25 cellular contexts compared by ENCODE assay signal in genomic region chr9:99722852-99723251, GRCh38.
DNase-seq lines count a peak whose midpoint lies in the region; ATAC-seq, FAIRE-seq and TF ChIP-seq lines count a peak whose summit lies in the region.
"Had no signal": no experiment of that assay in that cellular context is flagged by ENCODE, and none has a peak within 500 bp of the region (broad histone marks: within the 10 kb centered on the region; RNA-seq: fewer than 3 reads in every experiment).

No MANE protein-coding gene starts in this region.

- no peak for TF ChIP-seq EP300 in sigmoid colon (IDR thresholded peaks at IDR 0.05)

- H3K4me1 ChIP-seq in sigmoid colon: no peaks in the 10 kb centered on the region
- H3K4me1 ChIP-seq: breast epithelium, upper lobe of right lung had no signal

- no peak overlapping the region for H3K4me3 Mint-ChIP-seq in activated CD8-positive, alpha-beta T cell treated with anti-CD3 and anti-CD28 coated beads for 36 hours
- H3K4me3 Mint-ChIP-seq in natural killer cell: peak overlapping the region; percentile 22
- H3K4me3 Mint-ChIP-seq: T-cell had no signal

- DNase-seq in GM18507 (ENCODE audit: extremely low spot score, insufficient read length, low read depth): no peak
- peak; percentile 26 for DNase-seq in activated CD8-positive, alpha-beta T cell treated with anti-CD3 and anti-CD28 coated beads for 36 hours
- no peak for DNase-seq in natural killer cell
- DNase-seq in NCI-H446 treated with DMSO at 0.1 percent for 48 hours (lab: John Stamatoyannopoulos, UW): no peak
- no peak for DNase-seq in NCI-H2081 treated with DMSO at 0.1 percent for 48 hours (lab: John Stamatoyannopoulos, UW)
- no peak for DNase-seq in sigmoid colon
- DNase-seq: activated CD4-positive, alpha-beta T cell treated with anti-CD3 and anti-CD28 coated beads for 48 hours; activated CD8-positive, alpha-beta memory T cell treated with anti-CD3 and anti-CD28 coated beads, Interleukin-2, amount 50 U/mL, for 48 hours; activated effector memory CD4-positive, alpha-beta T cell treated with anti-CD3 and anti-CD28 coated beads, Interleukin-2, amount 50 U/mL, for 16 hours; DMS79 treated with DMSO at 0.1 percent for 48 hours; foreskin melanocyte; hypothalamus; NCI-H146; NCI-H2171; NCI-H69; occipital lobe; SHP77 treated with DMSO at 0.1 percent for 48 hours; stimulated activated CD4-positive, alpha-beta T cell treated with anti-CD3 and anti-CD28 coated beads, Interleukin-4, amount 100 ng/mL, for 1 hour; upper lobe of right lung had no signal

- ATAC-seq in HG02798 (IDR thresholded peaks at IDR 0.05; ENCODE audit: poor library complexity, unreplicated experiment): peak; percentile 43
- ATAC-seq in activated CD8-positive, alpha-beta T cell treated with anti-CD3 and anti-CD28 coated beads for 36 hours: peak; percentile 61
- peak; percentile 76 to 87 (median 83) for ATAC-seq in natural killer cell
- ATAC-seq in HG03442 (IDR thresholded peaks at IDR 0.05; ENCODE audit: unreplicated experiment): no peak
- ATAC-seq: HepG2, upper lobe of right lung had no signal

- peak; percentile 56 for FAIRE-seq in GM18507 (lab: Jason Lieb, UNC)
- FAIRE-seq: HepG2 had no signal

- no peaks in the 10 kb centered on the region for H3K27me3 Mint-ChIP-seq in activated CD8-positive, alpha-beta T cell treated with anti-CD3 and anti-CD28 coated beads for 36 hours
- no peaks in the 10 kb centered on the region for H3K27me3 Mint-ChIP-seq in natural killer cell (ENCODE audit: low read depth in 2 of 2)
- H3K27me3 Mint-ChIP-seq: T-cell had no signal

- WGBS in sigmoid colon, 2 donors: 39 to 54% methylated on average over 2 of the region's 2 CpGs

- POLR2A ChIA-PET in activated CD8-positive, alpha-beta T cell treated with anti-CD3 and anti-CD28 coated beads for 36 hours (lab: Charles Lee): no interaction called here

- CTCF ChIA-PET in activated CD8-positive, alpha-beta T cell treated with anti-CD3 and anti-CD28 coated beads for 36 hours (lab: Charles Lee): interaction anchor here (1.3 kb wide), 1 partner anchor 11 kb away, joined by 3 read pairs; no protein-coding TSS in a partner anchor

- H3K27ac ChIP-seq in sigmoid colon: no peak overlapping the region
- H3K27ac ChIP-seq: breast epithelium, upper lobe of right lung had no signal

- no peaks in the 10 kb centered on the region for H3K9me3 Mint-ChIP-seq in activated CD8-positive, alpha-beta T cell treated with anti-CD3 and anti-CD28 coated beads for 36 hours
- no peaks in the 10 kb centered on the region for H3K9me3 Mint-ChIP-seq in natural killer cell
- H3K9me3 Mint-ChIP-seq: T-cell had no signal

- H3K36me3 ChIP-seq in sigmoid colon: no peaks in the 10 kb centered on the region
- H3K36me3 ChIP-seq: breast epithelium, upper lobe of right lung had no signal

- peaks cover 34% of the 10 kb centered on the region for H3K4me1 Mint-ChIP-seq in activated CD8-positive, alpha-beta T cell treated with anti-CD3 and anti-CD28 coated beads for 36 hours (ENCODE audit: low read depth)
- H3K4me1 Mint-ChIP-seq in natural killer cell: peaks cover 37 to 42% of the 10 kb centered on the region in 2 donors

- no peak overlapping the region for H3K4me3 ChIP-seq in sigmoid colon
- H3K4me3 ChIP-seq: breast epithelium, lung, upper lobe of right lung had no signal

- no peak for TF ChIP-seq POLR2A in sigmoid colon (IDR thresholded peaks at IDR 0.05)

- TF ChIP-seq CTCF in activated CD8-positive, alpha-beta T cell treated with anti-CD3 and anti-CD28 coated beads for 36 hours (IDR thresholded peaks at IDR 0.05): no peak
- TF ChIP-seq CTCF in natural killer cell (IDR thresholded peaks at IDR 0.05) (no peak), sigmoid colon (IDR thresholded peaks at IDR 0.05) (no peak)

- no peaks in the 10 kb centered on the region for H3K27me3 ChIP-seq in sigmoid colon
- H3K27me3 ChIP-seq: breast epithelium, upper lobe of right lung had no signal

- intact Hi-C loops in activated CD8-positive, alpha-beta T cell treated with anti-CD3 and anti-CD28 coated beads for 36 hours (cut with micrococcal nuclease): no loop called here
- intact Hi-C loops in natural killer cell (cut with micrococcal nuclease): no loop called here
- intact Hi-C loops in sigmoid colon (cut with DNase I): no loop called here

- no peaks in the 10 kb centered on the region for H3K9me3 ChIP-seq in sigmoid colon
- H3K9me3 ChIP-seq: breast epithelium, upper lobe of right lung had no signal

- H3K36me3 Mint-ChIP-seq in activated CD8-positive, alpha-beta T cell treated with anti-CD3 and anti-CD28 coated beads for 36 hours (ENCODE audit: low read depth): no peaks in the 10 kb centered on the region
- H3K36me3 Mint-ChIP-seq in natural killer cell: no peaks in the 10 kb centered on the region
- H3K36me3 Mint-ChIP-seq: T-cell had no signal

- H3K27ac Mint-ChIP-seq in activated CD8-positive, alpha-beta T cell treated with anti-CD3 and anti-CD28 coated beads for 36 hours: no peak overlapping the region
- H3K27ac Mint-ChIP-seq in natural killer cell: peak overlapping the region in 1 of 2 donors; percentile 47
- H3K27ac Mint-ChIP-seq: T-cell had no signal
